8 cellular contexts compared by ENCODE assay signal in genomic region chr2:85540131-85540587, GRCh38. TPM values are rescaled to one million over a fixed set of nuclear protein-coding genes. Genes with fewer than 3 reads are reported as not detected.
DNase-seq lines count a peak whose midpoint lies in the region; ATAC-seq lines count a peak whose summit lies in the region.

No MANE protein-coding gene starts in this region.

- peaks cover 51% of the 10 kb centered on the region for H3K36me3 Mint-ChIP-seq in activated T-cell treated with anti-CD3 and anti-CD28 coated beads, Interleukin-2, amount 50 U/mL, for 4 hours (ENCODE audit: insufficient read depth)
- H3K36me3 Mint-ChIP-seq in activated T-helper 1 cell treated with anti-CD3 and anti-CD28 coated beads, Interleukin-12 subunit alpha, Interleukin-12 subunit beta, Interleukin-2, Interleukin-4 antibody, amounts not matched to agents 30 ng/mL and 10 ng/mL and 1 ng/mL, durations not matched to agents 14 hours and 24 hours and 36 hours (ENCODE audit: low read depth): peaks cover 57% of the 10 kb centered on the region

- intact Hi-C loops in activated T-helper 1 cell treated with anti-CD3 and anti-CD28 coated beads, Interleukin-12 subunit alpha, Interleukin-12 subunit beta, Interleukin-2, Interleukin-4 antibody, amounts not matched to agents 30 ng/mL and 10 ng/mL and 1 ng/mL, durations not matched to agents 14 hours and 24 hours and 36 hours (cut with micrococcal nuclease): no loop called here

- H3K9me3 ChIP-seq in iPS-18c (ENCODE audit: control insufficient read depth, insufficient read depth, low read length) (no peaks in the 10 kb centered on the region), subcutaneous abdominal adipose tissue (ENCODE audit: control insufficient read depth in 5 of 5, low read length in 5 of 5) (no peaks in the 10 kb centered on the region)

- DNase-seq in activated T-cell treated with anti-CD3 and anti-CD28 coated beads, Interleukin-2, amount 50 U/mL, for 4 hours: no peak
- no peak for DNase-seq in activated T-cell treated with anti-CD3 and anti-CD28 coated beads, Interleukin-2, amount 50 U/mL, for 48 hours
- no peak for DNase-seq in activated T-helper 1 cell treated with anti-CD3 and anti-CD28 coated beads, Interleukin-12 subunit alpha, Interleukin-12 subunit beta, Interleukin-2, Interleukin-4 antibody, amounts not matched to agents 30 ng/mL and 10 ng/mL and 1 ng/mL, durations not matched to agents 14 hours and 24 hours and 36 hours (ENCODE audit: low spot score)
- DNase-seq in NCI-H2227 (lab: John Stamatoyannopoulos, UW; ENCODE audit: unreplicated experiment) (no peak), COLO668 (lab: John Stamatoyannopoulos, UW; ENCODE audit: unreplicated experiment) (no peak)

- peaks cover 39% of the 10 kb centered on the region for H3K4me1 Mint-ChIP-seq in activated T-cell treated with anti-CD3 and anti-CD28 coated beads, Interleukin-2, amount 50 U/mL, for 4 hours (ENCODE audit: low read depth)
- peaks cover 63% of the 10 kb centered on the region for H3K4me1 Mint-ChIP-seq in activated T-helper 1 cell treated with anti-CD3 and anti-CD28 coated beads, Interleukin-12 subunit alpha, Interleukin-12 subunit beta, Interleukin-2, Interleukin-4 antibody, amounts not matched to agents 30 ng/mL and 10 ng/mL and 1 ng/mL, durations not matched to agents 14 hours and 24 hours and 36 hours (ENCODE audit: low read depth)

- H3K4me3 ChIP-seq in iPS-18c (ENCODE audit: insufficient read depth, low read depth, low read length) (peak overlapping the region; percentile 100), subcutaneous abdominal adipose tissue (ENCODE audit: low read depth in 1 of 5, low read length in 5 of 5) (peak overlapping the region; percentile 78 to 97 (median 87))

- peak overlapping the region; percentile 32 to 99 (median 93) for H3K9ac ChIP-seq in subcutaneous abdominal adipose tissue (ENCODE audit: low read length in 5 of 5)

- H3K36me3 ChIP-seq in subcutaneous abdominal adipose tissue (ENCODE audit: control insufficient read depth in 5 of 5, insufficient read depth in 5 of 5, low read length in 5 of 5): peaks cover 31 to 44% (median 35%) of the 10 kb centered on the region in 5 donors

- peaks cover 3 to 48% (median 38%) of the 10 kb centered on the region in 5 donors for H3K4me1 ChIP-seq in subcutaneous abdominal adipose tissue (ENCODE audit: control insufficient read depth in 5 of 5, insufficient read depth in 5 of 5, low read length in 5 of 5)

- H3K27me3 ChIP-seq in subcutaneous abdominal adipose tissue (ENCODE audit: control insufficient read depth in 5 of 5, insufficient read depth in 4 of 5, low read length in 5 of 5): no peaks in the 10 kb centered on the region

- H3K27me3 Mint-ChIP-seq in activated T-cell treated with anti-CD3 and anti-CD28 coated beads, Interleukin-2, amount 50 U/mL, for 4 hours (ENCODE audit: low read depth): no peaks in the 10 kb centered on the region
- H3K27me3 Mint-ChIP-seq in activated T-helper 1 cell treated with anti-CD3 and anti-CD28 coated beads, Interleukin-12 subunit alpha, Interleukin-12 subunit beta, Interleukin-2, Interleukin-4 antibody, amounts not matched to agents 30 ng/mL and 10 ng/mL and 1 ng/mL, durations not matched to agents 14 hours and 24 hours and 36 hours (ENCODE audit: insufficient read depth): no peaks in the 10 kb centered on the region

- H3K4me3 Mint-ChIP-seq in activated T-cell treated with anti-CD3 and anti-CD28 coated beads, Interleukin-2, amount 50 U/mL, for 4 hours: peak overlapping the region; percentile 94
- peak overlapping the region; percentile 99 for H3K4me3 Mint-ChIP-seq in activated T-helper 1 cell treated with anti-CD3 and anti-CD28 coated beads, Interleukin-12 subunit alpha, Interleukin-12 subunit beta, Interleukin-2, Interleukin-4 antibody, amounts not matched to agents 30 ng/mL and 10 ng/mL and 1 ng/mL, durations not matched to agents 14 hours and 24 hours and 36 hours

- no peaks in the 10 kb centered on the region for H3K9me3 Mint-ChIP-seq in activated T-cell treated with anti-CD3 and anti-CD28 coated beads, Interleukin-2, amount 50 U/mL, for 4 hours
- H3K9me3 Mint-ChIP-seq in activated T-helper 1 cell treated with anti-CD3 and anti-CD28 coated beads, Interleukin-12 subunit alpha, Interleukin-12 subunit beta, Interleukin-2, Interleukin-4 antibody, amounts not matched to agents 30 ng/mL and 10 ng/mL and 1 ng/mL, durations not matched to agents 14 hours and 24 hours and 36 hours: no peaks in the 10 kb centered on the region

- peak overlapping the region; percentile 89 for H3K27ac Mint-ChIP-seq in activated T-helper 1 cell treated with anti-CD3 and anti-CD28 coated beads, Interleukin-12 subunit alpha, Interleukin-12 subunit beta, Interleukin-2, Interleukin-4 antibody, amounts not matched to agents 30 ng/mL and 10 ng/mL and 1 ng/mL, durations not matched to agents 14 hours and 24 hours and 36 hours

- H3K27ac ChIP-seq in subcutaneous abdominal adipose tissue (ENCODE audit: low read depth, low read length): peak overlapping the region; percentile 99

- no peak for ATAC-seq in activated T-cell treated with anti-CD3 and anti-CD28 coated beads, Interleukin-2, amount 50 U/mL, for 4 hours
- no peak for ATAC-seq in GM19324 (IDR thresholded peaks at IDR 0.05; ENCODE audit: low FRiP score, unreplicated experiment)

RNA-seq across cellular contexts. Expression of gene MAT2A, which starts 1.2 kb away (rescaled TPM):
- 100 to 1,000 TPM; 399 to 423 (median 404) TPM for total RNA-seq in activated T-cell treated with anti-CD3 and anti-CD28 coated beads, Interleukin-2, amount 50 U/mL, for 4 hours
- total RNA-seq in activated T-helper 1 cell treated with anti-CD3 and anti-CD28 coated beads, Interleukin-12 subunit alpha, Interleukin-12 subunit beta, Interleukin-2, Interleukin-4 antibody, amounts not matched to agents 30 ng/mL and 10 ng/mL and 1 ng/mL, durations not matched to agents 14 hours and 24 hours and 36 hours: 461 and 480 TPM in 2 replicates

RNA-seq across cellular contexts. Expression of gene GGCX, which starts 21.1 kb away (rescaled TPM):
- 10 to 100 TPM; 20.8 to 24.0 (median 22.1) TPM for total RNA-seq in activated T-cell treated with anti-CD3 and anti-CD28 coated beads, Interleukin-2, amount 50 U/mL, for 4 hours
- total RNA-seq in activated T-helper 1 cell treated with anti-CD3 and anti-CD28 coated beads, Interleukin-12 subunit alpha, Interleukin-12 subunit beta, Interleukin-2, Interleukin-4 antibody, amounts not matched to agents 30 ng/mL and 10 ng/mL and 1 ng/mL, durations not matched to agents 14 hours and 24 hours and 36 hours: 26.2 and 28.3 TPM in 2 replicates

RNA-seq across cellular contexts. Expression of gene VAMP8, which starts 37.2 kb away (rescaled TPM):
- 10 to 100 TPM; 64.6 to 75.9 (median 71.2) TPM for total RNA-seq in activated T-cell treated with anti-CD3 and anti-CD28 coated beads, Interleukin-2, amount 50 U/mL, for 4 hours
- 86.1 and 89.6 TPM in 2 replicates for total RNA-seq in activated T-helper 1 cell treated with anti-CD3 and anti-CD28 coated beads, Interleukin-12 subunit alpha, Interleukin-12 subunit beta, Interleukin-2, Interleukin-4 antibody, amounts not matched to agents 30 ng/mL and 10 ng/mL and 1 ng/mL, durations not matched to agents 14 hours and 24 hours and 36 hours

RNA-seq across cellular contexts. Expression of gene VAMP5, which starts 44.1 kb away (rescaled TPM):
- total RNA-seq in activated T-cell treated with anti-CD3 and anti-CD28 coated beads, Interleukin-2, amount 50 U/mL, for 4 hours: 10 to 100 TPM in 1 of 3 donors, 1 to 10 TPM in 2; 7.3 to 12.1 (median 9.3) TPM
- 31.7 and 40.0 TPM in 2 replicates for total RNA-seq in activated T-helper 1 cell treated with anti-CD3 and anti-CD28 coated beads, Interleukin-12 subunit alpha, Interleukin-12 subunit beta, Interleukin-2, Interleukin-4 antibody, amounts not matched to agents 30 ng/mL and 10 ng/mL and 1 ng/mL, durations not matched to agents 14 hours and 24 hours and 36 hours

RNA-seq across cellular contexts. Expression of gene RNF181, which starts 55.4 kb away (rescaled TPM):
- total RNA-seq in activated T-cell treated with anti-CD3 and anti-CD28 coated beads, Interleukin-2, amount 50 U/mL, for 4 hours: 100 to 1,000 TPM in 1 of 3 donors, 10 to 100 TPM in 2; 87.8 to 108 (median 94.0) TPM
- 111 and 116 TPM in 2 replicates for total RNA-seq in activated T-helper 1 cell treated with anti-CD3 and anti-CD28 coated beads, Interleukin-12 subunit alpha, Interleukin-12 subunit beta, Interleukin-2, Interleukin-4 antibody, amounts not matched to agents 30 ng/mL and 10 ng/mL and 1 ng/mL, durations not matched to agents 14 hours and 24 hours and 36 hours
